In genomic region chr3:141311496-141312358, GRCh38 we compare ENCODE assay signal across 8 cellular contexts.
DNase-seq lines count a peak whose midpoint lies in the region; ATAC-seq and TF ChIP-seq lines count a peak whose summit lies in the region.

No MANE protein-coding gene starts in this region.

- DNase-seq in GM19238 (ENCODE audit: insufficient read length, low spot score) (peak; percentile 96), NCI-H510A treated with DMSO at 0.1 percent for 48 hours (lab: John Stamatoyannopoulos, UW) (peak; percentile 90), coronary artery (ENCODE audit: low spot score) (peak; percentile 99), left kidney (ENCODE audit: low read depth, low spot score) (peak; percentile 99)
- peak; percentile 98 for DNase-seq in activated CD4-positive, alpha-beta T cell treated with anti-CD3 and anti-CD28 coated beads for 4 hours
- peak; percentile 98 for DNase-seq in stimulated activated CD4-positive, alpha-beta T cell treated with anti-CD3 and anti-CD28 coated beads, Interleukin-2, amount 100 ng/mL, for 24 hours

- no peaks in the 10 kb centered on the region for H3K9me3 ChIP-seq in BLaER1

- H3K4me2 ChIP-seq in BLaER1, result peak overlapping the region; percentile 88

- H3K4me3 ChIP-seq in BLaER1 (peak overlapping the region; percentile 78), coronary artery (peak overlapping the region; percentile 83)

- no peaks in the 10 kb centered on the region for H4K20me1 ChIP-seq in BLaER1

- peak; percentile 97 for ATAC-seq in HG03442 (IDR thresholded peaks at IDR 0.05; ENCODE audit: unreplicated experiment)

- no peaks in the 10 kb centered on the region for H3K27me3 ChIP-seq in BLaER1

- no peaks in the 10 kb centered on the region for H3K36me3 ChIP-seq in BLaER1

- peaks cover 14% of the 10 kb centered on the region for H3K4me1 ChIP-seq in BLaER1

- H3K9ac ChIP-seq in BLaER1, result peak overlapping the region; percentile 81

- H3K27ac ChIP-seq in BLaER1 (peak overlapping the region; percentile 86), coronary artery (peak overlapping the region; percentile 67 to 86)

- TF ChIP-seq CTCF in coronary artery (IDR thresholded peaks at IDR 0.05), result peak; percentile 49

Comparison
In these comparisons a context has a peak if more than half of its experiments do, and no peak if none do; other contexts are left out.
1. Peak in every context shown above with its lines: DNase-seq, ATAC-seq, H3K4me3 ChIP-seq and H3K27ac ChIP-seq.